In genomic region chr1:162678439-162678838, GRCh38 we compare ENCODE assay signal across 12 cellular contexts. TPM values are rescaled to one million over a fixed set of nuclear protein-coding genes. Genes with fewer than 3 reads are reported as not detected.
DNase-seq lines count a peak whose midpoint lies in the region; ATAC-seq, FAIRE-seq and TF ChIP-seq lines count a peak whose summit lies in the region.
"Had no signal": no experiment of that assay in that cellular context is flagged by ENCODE, and none has a peak within 500 bp of the region (broad histone marks: within the 10 kb centered on the region; RNA-seq: fewer than 3 reads in every experiment).

No MANE protein-coding gene starts in this region.

- peak; percentile 26 for FAIRE-seq in endothelial cell of umbilical vein (lab: Jason Lieb, UNC)

- H3K9me3 ChIP-seq in endothelial cell of umbilical vein (replicated peaks; ENCODE audit: control insufficient read depth, insufficient read depth, low read length) (no peaks in the 10 kb centered on the region), right lobe of liver (no peaks in the 10 kb centered on the region), uterus (no peaks in the 10 kb centered on the region)

- POLR2A ChIA-PET in endothelial cell of umbilical vein (lab: Charles Lee): no interaction called here

- no peak overlapping the region for H3K4me3 ChIP-seq in endothelial cell of umbilical vein (replicated peaks in 1 of 3; ENCODE audit: insufficient read depth in 1 of 3, low read depth in 1 of 3, low read length in 3 of 3)
- no peak overlapping the region for H3K4me3 ChIP-seq in right lobe of liver
- H3K4me3 ChIP-seq in uterus: no peak overlapping the region
- H3K4me3 ChIP-seq: neural progenitor cell had no signal

- H3K27me3 ChIP-seq in endothelial cell of umbilical vein (ENCODE audit: control insufficient read depth in 2 of 2, insufficient read depth in 2 of 2, low read length in 2 of 2): no peaks in the 10 kb centered on the region
- no peaks in the 10 kb centered on the region for H3K27me3 ChIP-seq in right lobe of liver
- no peaks in the 10 kb centered on the region for H3K27me3 ChIP-seq in uterus
- H3K27me3 ChIP-seq: neural progenitor cell had no signal

- no peak overlapping the region for H2AFZ ChIP-seq in endothelial cell of umbilical vein (ENCODE audit: low read depth, low read length)
- H2AFZ ChIP-seq: neural progenitor cell had no signal

- peak in 3 of 4 donors; percentile 30 to 51 (median 39) for ATAC-seq in right lobe of liver
- ATAC-seq: activated CD8-positive, alpha-beta T cell treated with anti-CD3 and anti-CD28 coated beads, Interleukin-2, amount 10 ng/mL, durations not matched to agents 7 days and 5 days had no signal

- no peaks in the 10 kb centered on the region for H3K36me3 Mint-ChIP-seq in glutamatergic neuron (ENCODE audit: unreplicated experiment)
- H3K36me3 Mint-ChIP-seq: neural progenitor cell had no signal

- H3K79me2 ChIP-seq in endothelial cell of umbilical vein (ENCODE audit: control insufficient read depth, insufficient read depth, low read length): peaks cover 20% of the 10 kb centered on the region

- no peak overlapping the region for H3K27ac Mint-ChIP-seq in glutamatergic neuron (ENCODE audit: unreplicated experiment)
- H3K27ac Mint-ChIP-seq: activated CD8-positive, alpha-beta T cell treated with anti-CD3 and anti-CD28 coated beads, Interleukin-2, amount 10 ng/mL, durations not matched to agents 7 days and 5 days; neural progenitor cell had no signal

- H3K9me1 ChIP-seq in endothelial cell of umbilical vein (replicated peaks; ENCODE audit: control insufficient read depth, extremely low read depth, insufficient read depth, low read length): no peaks in the 10 kb centered on the region

- H3K9ac ChIP-seq in endothelial cell of umbilical vein (replicated peaks; ENCODE audit: extremely low read depth, insufficient read depth, low read length): no peak overlapping the region
- H3K9ac ChIP-seq: neural progenitor cell had no signal

- H3K36me3 ChIP-seq in endothelial cell of umbilical vein (ENCODE audit: control insufficient read depth in 2 of 2, extremely low read depth in 1 of 2, insufficient read depth in 2 of 2, low read length in 2 of 2) (no peaks in the 10 kb centered on the region), right lobe of liver (no peaks in the 10 kb centered on the region), uterus (no peaks in the 10 kb centered on the region)
- H3K36me3 ChIP-seq: neural progenitor cell had no signal

- peaks cover 53% of the 10 kb centered on the region for H3K4me1 ChIP-seq in endothelial cell of umbilical vein (ENCODE audit: control insufficient read depth, extremely low read depth, insufficient read depth, low read length)
- H3K4me1 ChIP-seq in right lobe of liver: peaks cover 0 to 28% (median 7%) of the 10 kb centered on the region in 4 donors
- H3K4me1 ChIP-seq in uterus: peaks cover 5 to 22% of the 10 kb centered on the region in 2 donors

- no peaks in the 10 kb centered on the region for H3K27me3 Mint-ChIP-seq in glutamatergic neuron (ENCODE audit: unreplicated experiment)

- TF ChIP-seq POLR2A in endothelial cell of umbilical vein (IDR thresholded peaks at IDR 0.05; ENCODE audit: low read depth, low read length) (no peak), right lobe of liver (IDR thresholded peaks at IDR 0.05) (no peak), uterus (IDR thresholded peaks at IDR 0.05) (no peak)

- no peak overlapping the region for H3K4me3 Mint-ChIP-seq in glutamatergic neuron (ENCODE audit: unreplicated experiment)
- H3K4me3 Mint-ChIP-seq: activated CD8-positive, alpha-beta T cell treated with anti-CD3 and anti-CD28 coated beads, Interleukin-2, amount 10 ng/mL, durations not matched to agents 7 days and 5 days; neural progenitor cell had no signal

- dilution Hi-C loops in endothelial cell of umbilical vein (cut with MboI; ENCODE audit: extremely low pct_ligation_motif_present, low sequenced_read_pairs): no loop called here

- no peaks in the 10 kb centered on the region for H3K9me3 Mint-ChIP-seq in glutamatergic neuron (ENCODE audit: unreplicated experiment)

- 28% methylated on average over 4 of the region's 4 CpGs for WGBS in right lobe of liver (ENCODE audit: insufficient coverage, low coverage, low lambda C conversion rate, missing lambda C conversion rate)

- H3K4me2 ChIP-seq in endothelial cell of umbilical vein (ENCODE audit: insufficient read depth, low read length): peak overlapping the region; percentile 1
- H3K4me2 ChIP-seq: neural progenitor cell had no signal

- H3K4me1 Mint-ChIP-seq in glutamatergic neuron (ENCODE audit: low read depth, unreplicated experiment): peaks cover 10% of the 10 kb centered on the region

- CTCF ChIA-PET in endothelial cell of umbilical vein (lab: Charles Lee): interaction anchor here (0.9 to 3.3 kb wide), 3 partner anchors 11 to 122 kb away, joined by 3 to 20 read pairs (median 3); no protein-coding TSS in a partner anchor

- DNase-seq in LoVo (ENCODE audit: low spot score) (peak; percentile 44), endothelial cell of umbilical vein (ENCODE audit: low read depth, low spot score) (peak; percentile 53), right lobe of liver (no peak), uterus (peak; percentile 51 to 70), glutamatergic neuron (no peak), inferior parietal cortex (ENCODE audit: extremely low spot score) (no peak)
- DNase-seq in stimulated activated CD4-positive, alpha-beta T cell treated with anti-CD3 and anti-CD28 coated beads, Interleukin-12 subunit alpha, Interleukin-12 subunit beta, amount 100 ng/mL, for 4 hours: no peak
- DNase-seq: activated CD8-positive, alpha-beta T cell treated with anti-CD3 and anti-CD28 coated beads, Interleukin-2, amount 10 ng/mL, durations not matched to agents 7 days and 5 days; aorta; hypothalamus; NCI-H2171 treated with DMSO at 0.1 percent for 48 hours had no signal

- no TSS peak for BruUV-seq in endothelial cell of umbilical vein (replicated peaks; lab: Mats Ljungman, UMichigan)

- no peak overlapping the region for H3K27ac ChIP-seq in endothelial cell of umbilical vein (ENCODE audit: insufficient read depth, low read depth, low read length)
- H3K27ac ChIP-seq in right lobe of liver: no peak overlapping the region
- peak overlapping the region; percentile 61 to 74 for H3K27ac ChIP-seq in uterus
- H3K27ac ChIP-seq: neural progenitor cell had no signal

- H4K20me1 ChIP-seq in endothelial cell of umbilical vein (replicated peaks; ENCODE audit: control insufficient read depth, extremely low read depth, insufficient read depth, low read length): no peaks in the 10 kb centered on the region

- TF ChIP-seq CTCF in endothelial cell of umbilical vein (IDR thresholded peaks at IDR 0.05; ENCODE audit: extremely low read depth in 1 of 2, insufficient read depth in 1 of 2, low read depth in 1 of 2, low read length in 2 of 2) (no peak), right lobe of liver (IDR thresholded peaks at IDR 0.05) (no peak), uterus (IDR thresholded peaks at IDR 0.05) (no peak), glutamatergic neuron (IDR thresholded peaks at IDR 0.05; ENCODE audit: partially characterized antibody, unreplicated experiment) (no peak)

- intact Hi-C loops in endothelial cell of umbilical vein (cut with micrococcal nuclease): no loop called here
- intact Hi-C loops in right lobe of liver (cut with DNase I): no loop called here
- intact Hi-C loops in uterus (cut with DNase I; ENCODE audit: low total_unique reads): no loop called here

TF ChIP-seq in endothelial cell of umbilical vein, 7 proteins besides CTCF, POLR2A, EP300 and RAD21:
- TF ChIP-seq JUN (IDR thresholded peaks at IDR 0.05; ENCODE audit: borderline replicate concordance, insufficient read depth, insufficient read length, low read depth) (no peak), MYC (IDR thresholded peaks at IDR 0.05; ENCODE audit: low read depth, low read length) (no peak), EZH2 (IDR thresholded peaks at IDR 0.05; ENCODE audit: borderline replicate concordance, low read depth, low read length, severe bottlenecking) (no peak), POLR2AphosphoS5 (IDR thresholded peaks at IDR 0.05; ENCODE audit: insufficient read depth, low read depth, low read length) (no peak), GATA2 (IDR thresholded peaks at IDR 0.05; ENCODE audit: insufficient read depth, insufficient read length, low read depth, low read length) (no peak), FOS (IDR thresholded peaks at IDR 0.05; ENCODE audit: borderline replicate concordance, insufficient read depth, low read length) (no peak)
- TF ChIP-seq, protein P1, sequence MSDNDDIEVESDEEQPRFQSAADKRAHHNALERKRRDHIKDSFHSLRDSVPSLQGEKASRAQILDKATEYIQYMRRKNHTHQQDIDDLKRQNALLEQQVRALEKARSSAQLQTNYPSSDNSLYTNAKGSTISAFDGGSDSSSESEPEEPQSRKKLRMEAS (IDR thresholded peaks at IDR 0.05; ENCODE audit: insufficient read depth, insufficient read length): no peak
TF ChIP-seq in endothelial cell of umbilical vein: peak in this region for 0.

RNA-seq across cellular contexts. Expression of gene DDR2, which starts 46.2 kb away (rescaled TPM):
- total RNA-seq in endothelial cell of umbilical vein: 22.7 and 30.8 TPM in 2 replicates
- 20.0 and 27.8 TPM in 2 replicates for polyA plus RNA-seq in endothelial cell of umbilical vein
- polyA plus RNA-seq in endothelial cell of umbilical vein (2011; cell fraction: cytosol; rRNA removed): 14.9 and 15.1 TPM in 2 replicates
- 39.0 and 44.2 TPM in 2 replicates for polyA plus RNA-seq in endothelial cell of umbilical vein (2011; cell fraction: nucleus; rRNA removed)
- 22.3 and 27.9 TPM in 2 replicates for polyA plus RNA-seq in endothelial cell of umbilical vein (2012)
- 124 and 127 TPM in 2 replicates for polyA minus RNA-seq in endothelial cell of umbilical vein
- polyA minus RNA-seq in endothelial cell of umbilical vein (2011; cell fraction: cytosol; rRNA and poly(A)+ RNA removed): 1.1 TPM
- polyA minus RNA-seq in endothelial cell of umbilical vein (2011; cell fraction: nucleus; rRNA and poly(A)+ RNA removed): 63.0 and 94.2 TPM in 2 replicates
- total RNA-seq in right lobe of liver: 1 to 10 TPM; 2.7 to 4.7 (median 3.1) TPM
- total RNA-seq in uterus: 100 to 1,000 TPM in 1 of 4 donors, 10 to 100 TPM in 3; 40.0 to 134 (median 74.7) TPM
- 4.4 TPM for total RNA-seq in glutamatergic neuron (ENCODE audit: unreplicated experiment)

Comparison
In these comparisons a context has a peak if more than half of its experiments do, and no peak if none do; other contexts are left out.
1. DNase-seq: peak in LoVo (single experiment), endothelial cell of umbilical vein (single experiment) and uterus (2 of 2); none in right lobe of liver (0 of 3), stimulated activated CD4-positive, alpha-beta T cell treated with anti-CD3 and anti-CD28 coated beads, Interleukin-12 subunit alpha, Interleukin-12 subunit beta, amount 100 ng/mL, for 4 hours (single experiment), glutamatergic neuron (single experiment) and inferior parietal cortex (single experiment).
2. H3K27ac ChIP-seq: peak in uterus (2 of 2); none in endothelial cell of umbilical vein (single experiment) and right lobe of liver (0 of 3).